1 cellular context compared by ENCODE assay signal in the genomic region with DNA sequence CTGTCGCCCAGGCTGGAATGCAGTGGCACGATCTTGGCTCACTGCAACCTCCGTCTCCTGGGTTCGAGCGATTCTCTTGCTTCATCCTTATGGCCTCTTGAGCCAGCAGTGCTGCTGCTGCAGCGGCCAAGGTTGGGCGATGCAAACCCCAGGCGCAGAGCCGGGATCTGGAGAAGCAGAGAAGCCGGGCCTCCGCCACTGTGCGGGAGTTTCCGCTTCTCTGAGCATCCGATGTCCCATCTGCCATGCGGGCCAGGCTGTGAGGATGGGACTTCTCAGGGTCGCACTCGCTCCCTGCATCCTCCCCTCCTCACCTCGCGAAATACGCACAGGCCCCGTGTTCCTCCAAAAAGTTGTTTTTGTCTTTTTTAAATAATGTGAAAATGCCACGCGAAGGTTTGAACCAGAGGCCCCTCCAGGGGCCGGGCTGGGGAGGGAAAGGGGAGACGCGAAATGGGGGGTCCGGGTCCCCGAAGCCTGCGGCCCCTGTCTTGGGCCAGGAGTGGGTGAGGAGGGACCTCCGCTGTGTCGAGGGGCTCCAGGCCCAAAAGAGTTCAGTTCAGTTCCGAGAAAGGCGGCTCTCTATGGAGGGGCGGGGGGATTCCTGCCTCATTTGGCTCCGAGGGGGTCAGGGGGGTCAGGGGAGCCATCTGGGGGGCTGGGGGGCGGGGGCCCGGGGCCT.
TF ChIP-seq lines count a peak whose summit lies in the region.

No MANE protein-coding gene starts in this region.

TF ChIP-seq in GM23338, 12 proteins besides CTCF, POLR2A, EP300 and RAD21:
- TF ChIP-seq EZH2 (IDR thresholded peaks at IDR 0.05; ENCODE audit: low read depth, unreplicated experiment) (no peak), STAT1 (IDR thresholded peaks at IDR 0.05; ENCODE audit: unreplicated experiment) (no peak), POLR2AphosphoS5 (IDR thresholded peaks at IDR 0.05; ENCODE audit: low read depth) (no peak), CREB1 (CRISPR knock-in tag; IDR thresholded peaks at IDR 0.05; ENCODE audit: low read depth) (no peak), ZNF114 (CRISPR knock-in tag; IDR thresholded peaks at IDR 0.05) (no peak), ZNF331 (CRISPR knock-in tag; IDR thresholded peaks at IDR 0.05; ENCODE audit: low read depth) (no peak), JUNB (IDR thresholded peaks at IDR 0.05; ENCODE audit: unreplicated experiment) (no peak)
- TF ChIP-seq, protein P1, sequence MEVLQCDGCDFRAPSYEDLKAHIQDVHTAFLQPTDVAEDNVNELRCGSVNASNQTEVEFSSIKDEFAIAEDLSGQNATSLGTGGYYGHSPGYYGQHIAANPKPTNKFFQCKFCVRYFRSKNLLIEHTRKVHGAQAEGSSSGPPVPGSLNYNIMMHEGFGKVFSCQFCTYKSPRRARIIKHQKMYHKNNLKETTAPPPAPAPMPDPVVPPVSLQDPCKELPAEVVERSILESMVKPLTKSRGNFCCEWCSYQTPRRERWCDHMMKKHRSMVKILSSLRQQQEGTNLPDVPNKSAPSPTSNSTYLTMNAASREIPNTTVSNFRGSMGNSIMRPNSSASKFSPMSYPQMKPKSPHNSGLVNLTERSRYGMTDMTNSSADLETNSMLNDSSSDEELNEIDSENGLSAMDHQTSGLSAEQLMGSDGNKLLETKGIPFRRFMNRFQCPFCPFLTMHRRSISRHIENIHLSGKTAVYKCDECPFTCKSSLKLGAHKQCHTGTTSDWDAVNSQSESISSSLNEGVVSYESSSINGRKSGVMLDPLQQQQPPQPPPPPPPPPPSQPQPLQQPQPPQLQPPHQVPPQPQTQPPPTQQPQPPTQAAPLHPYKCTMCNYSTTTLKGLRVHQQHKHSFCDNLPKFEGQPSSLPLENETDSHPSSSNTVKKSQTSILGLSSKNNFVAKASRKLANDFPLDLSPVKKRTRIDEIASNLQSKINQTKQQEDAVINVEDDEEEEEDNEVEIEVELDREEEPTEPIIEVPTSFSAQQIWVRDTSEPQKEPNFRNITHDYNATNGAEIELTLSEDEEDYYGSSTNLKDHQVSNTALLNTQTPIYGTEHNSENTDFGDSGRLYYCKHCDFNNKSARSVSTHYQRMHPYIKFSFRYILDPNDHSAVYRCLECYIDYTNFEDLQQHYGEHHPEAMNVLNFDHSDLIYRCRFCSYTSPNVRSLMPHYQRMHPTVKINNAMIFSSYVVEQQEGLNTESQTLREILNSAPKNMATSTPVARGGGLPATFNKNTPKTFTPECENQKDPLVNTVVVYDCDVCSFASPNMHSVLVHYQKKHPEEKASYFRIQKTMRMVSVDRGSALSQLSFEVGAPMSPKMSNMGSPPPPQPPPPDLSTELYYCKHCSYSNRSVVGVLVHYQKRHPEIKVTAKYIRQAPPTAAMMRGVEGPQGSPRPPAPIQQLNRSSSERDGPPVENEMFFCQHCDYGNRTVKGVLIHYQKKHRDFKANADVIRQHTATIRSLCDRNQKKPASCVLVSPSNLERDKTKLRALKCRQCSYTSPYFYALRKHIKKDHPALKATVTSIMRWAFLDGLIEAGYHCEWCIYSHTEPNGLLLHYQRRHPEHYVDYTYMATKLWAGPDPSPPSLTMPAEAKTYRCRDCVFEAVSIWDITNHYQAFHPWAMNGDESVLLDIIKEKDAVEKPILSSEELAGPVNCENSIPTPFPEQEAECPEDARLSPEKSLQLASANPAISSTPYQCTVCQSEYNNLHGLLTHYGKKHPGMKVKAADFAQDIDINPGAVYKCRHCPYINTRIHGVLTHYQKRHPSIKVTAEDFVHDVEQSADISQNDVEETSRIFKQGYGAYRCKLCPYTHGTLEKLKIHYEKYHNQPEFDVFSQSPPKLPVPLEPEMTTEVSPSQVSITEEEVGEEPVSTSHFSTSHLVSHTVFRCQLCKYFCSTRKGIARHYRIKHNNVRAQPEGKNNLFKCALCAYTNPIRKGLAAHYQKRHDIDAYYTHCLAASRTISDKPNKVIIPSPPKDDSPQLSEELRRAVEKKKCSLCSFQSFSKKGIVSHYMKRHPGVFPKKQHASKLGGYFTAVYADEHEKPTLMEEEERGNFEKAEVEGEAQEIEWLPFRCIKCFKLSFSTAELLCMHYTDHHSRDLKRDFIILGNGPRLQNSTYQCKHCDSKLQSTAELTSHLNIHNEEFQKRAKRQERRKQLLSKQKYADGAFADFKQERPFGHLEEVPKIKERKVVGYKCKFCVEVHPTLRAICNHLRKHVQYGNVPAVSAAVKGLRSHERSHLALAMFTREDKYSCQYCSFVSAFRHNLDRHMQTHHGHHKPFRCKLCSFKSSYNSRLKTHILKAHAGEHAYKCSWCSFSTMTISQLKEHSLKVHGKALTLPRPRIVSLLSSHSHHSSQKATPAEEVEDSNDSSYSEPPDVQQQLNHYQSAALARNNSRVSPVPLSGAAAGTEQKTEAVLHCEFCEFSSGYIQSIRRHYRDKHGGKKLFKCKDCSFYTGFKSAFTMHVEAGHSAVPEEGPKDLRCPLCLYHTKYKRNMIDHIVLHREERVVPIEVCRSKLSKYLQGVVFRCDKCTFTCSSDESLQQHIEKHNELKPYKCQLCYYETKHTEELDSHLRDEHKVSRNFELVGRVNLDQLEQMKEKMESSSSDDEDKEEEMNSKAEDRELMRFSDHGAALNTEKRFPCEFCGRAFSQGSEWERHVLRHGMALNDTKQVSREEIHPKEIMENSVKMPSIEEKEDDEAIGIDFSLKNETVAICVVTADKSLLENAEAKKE (CRISPR knock-in tag; IDR thresholded peaks at IDR 0.05) = no peak
- TF ChIP-seq, protein P2, sequence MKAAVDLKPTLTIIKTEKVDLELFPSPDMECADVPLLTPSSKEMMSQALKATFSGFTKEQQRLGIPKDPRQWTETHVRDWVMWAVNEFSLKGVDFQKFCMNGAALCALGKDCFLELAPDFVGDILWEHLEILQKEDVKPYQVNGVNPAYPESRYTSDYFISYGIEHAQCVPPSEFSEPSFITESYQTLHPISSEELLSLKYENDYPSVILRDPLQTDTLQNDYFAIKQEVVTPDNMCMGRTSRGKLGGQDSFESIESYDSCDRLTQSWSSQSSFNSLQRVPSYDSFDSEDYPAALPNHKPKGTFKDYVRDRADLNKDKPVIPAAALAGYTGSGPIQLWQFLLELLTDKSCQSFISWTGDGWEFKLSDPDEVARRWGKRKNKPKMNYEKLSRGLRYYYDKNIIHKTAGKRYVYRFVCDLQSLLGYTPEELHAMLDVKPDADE (IDR thresholded peaks at IDR 0.05) = no peak
- TF ChIP-seq, protein P3, sequence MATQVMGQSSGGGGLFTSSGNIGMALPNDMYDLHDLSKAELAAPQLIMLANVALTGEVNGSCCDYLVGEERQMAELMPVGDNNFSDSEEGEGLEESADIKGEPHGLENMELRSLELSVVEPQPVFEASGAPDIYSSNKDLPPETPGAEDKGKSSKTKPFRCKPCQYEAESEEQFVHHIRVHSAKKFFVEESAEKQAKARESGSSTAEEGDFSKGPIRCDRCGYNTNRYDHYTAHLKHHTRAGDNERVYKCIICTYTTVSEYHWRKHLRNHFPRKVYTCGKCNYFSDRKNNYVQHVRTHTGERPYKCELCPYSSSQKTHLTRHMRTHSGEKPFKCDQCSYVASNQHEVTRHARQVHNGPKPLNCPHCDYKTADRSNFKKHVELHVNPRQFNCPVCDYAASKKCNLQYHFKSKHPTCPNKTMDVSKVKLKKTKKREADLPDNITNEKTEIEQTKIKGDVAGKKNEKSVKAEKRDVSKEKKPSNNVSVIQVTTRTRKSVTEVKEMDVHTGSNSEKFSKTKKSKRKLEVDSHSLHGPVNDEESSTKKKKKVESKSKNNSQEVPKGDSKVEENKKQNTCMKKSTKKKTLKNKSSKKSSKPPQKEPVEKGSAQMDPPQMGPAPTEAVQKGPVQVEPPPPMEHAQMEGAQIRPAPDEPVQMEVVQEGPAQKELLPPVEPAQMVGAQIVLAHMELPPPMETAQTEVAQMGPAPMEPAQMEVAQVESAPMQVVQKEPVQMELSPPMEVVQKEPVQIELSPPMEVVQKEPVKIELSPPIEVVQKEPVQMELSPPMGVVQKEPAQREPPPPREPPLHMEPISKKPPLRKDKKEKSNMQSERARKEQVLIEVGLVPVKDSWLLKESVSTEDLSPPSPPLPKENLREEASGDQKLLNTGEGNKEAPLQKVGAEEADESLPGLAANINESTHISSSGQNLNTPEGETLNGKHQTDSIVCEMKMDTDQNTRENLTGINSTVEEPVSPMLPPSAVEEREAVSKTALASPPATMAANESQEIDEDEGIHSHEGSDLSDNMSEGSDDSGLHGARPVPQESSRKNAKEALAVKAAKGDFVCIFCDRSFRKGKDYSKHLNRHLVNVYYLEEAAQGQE (IDR thresholded peaks at IDR 0.05; ENCODE audit: unreplicated experiment) = no peak
